Comparison of ENCODE assay signal across 8 cellular contexts in the genomic region with DNA sequence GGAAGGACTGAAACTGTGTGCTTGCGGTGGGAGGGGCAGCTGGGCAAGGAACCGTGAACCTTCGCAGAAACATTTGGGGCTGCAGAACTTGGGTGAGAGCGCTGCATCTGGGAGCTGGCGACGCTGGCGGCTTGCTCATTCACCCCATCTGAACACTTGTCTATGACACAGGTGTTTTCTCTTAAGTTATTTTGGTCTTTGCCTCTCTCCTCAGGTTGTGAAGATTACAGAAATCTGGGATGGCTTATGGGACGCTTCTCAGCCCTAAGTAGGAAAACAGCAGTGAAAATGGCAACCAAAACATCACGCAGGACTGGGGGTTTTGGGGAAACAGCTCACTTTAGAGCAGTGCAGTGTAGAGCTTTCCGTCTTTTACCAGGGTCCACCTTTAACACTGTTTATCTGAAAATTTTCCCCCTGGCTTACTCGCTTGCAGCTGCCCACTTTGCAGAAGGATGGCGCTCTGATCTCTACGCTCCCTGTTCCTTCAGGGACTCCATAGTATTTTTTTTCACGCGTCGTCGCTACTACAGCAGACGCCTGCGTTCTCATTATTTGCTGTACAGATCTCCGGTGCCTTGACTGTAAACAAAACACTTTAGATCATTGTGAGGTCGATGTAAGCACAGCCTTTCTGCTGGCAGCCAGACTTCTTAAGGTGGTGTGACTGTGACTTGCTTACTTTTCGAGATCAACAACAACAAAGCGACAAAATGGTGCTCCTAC. TPM values are rescaled to one million over a fixed set of nuclear protein-coding genes. Genes with fewer than 3 reads are reported as not detected.
DNase-seq lines count a peak whose midpoint lies in the region; ATAC-seq, FAIRE-seq and TF ChIP-seq lines count a peak whose summit lies in the region.

No MANE protein-coding gene starts in this region.

- H3K79me1 ChIP-seq in H1 (ENCODE audit: low read depth, low read length) = peaks cover 7% of the 10 kb centered on the region; the same call in 1 of the 2 replicates

- FAIRE-seq in H1 (lab: Jason Lieb, UNC) = no peak

- peak; percentile 65 for DNase-seq in ACHN
- DNase-seq in M059J (ENCODE audit: low read depth) = peak; percentile 63
- peak; percentile 55 for DNase-seq in activated B cell treated with CpG ODN at 0.5 μM for 24 hours
- DNase-seq in H1 (ENCODE audit: low read depth in 1 of 2, low spot score in 2 of 2) = no peak
- DNase-seq in naive B cell = peak; percentile 74
- peak in 1 of 2 donors; percentile 63 for DNase-seq in aorta

- no peaks in the 10 kb centered on the region for H3K9me3 Mint-ChIP-seq in activated B cell treated with CpG ODN at 0.5 μM for 24 hours
- H3K9me3 Mint-ChIP-seq in naive B cell = no peaks in the 10 kb centered on the region

- H3K27ac ChIP-seq in H1 (ENCODE audit: low read depth, low read length) = no peak overlapping the region
- H3K27ac ChIP-seq in aorta (ENCODE audit: low read depth in 1 of 2, low read length in 2 of 2) = peak overlapping the region; percentile 92 to 99

- H2BK12ac ChIP-seq in H1 (ENCODE audit: low read depth, low read length) = peak overlapping the region; percentile 99

- peak; percentile 14 to 20; a peak in 1 of 4 replicates for TF ChIP-seq RAD21 in H1 (IDR thresholded peaks at IDR 0.05 in 1 of 2, conservative IDR thresholded peaks at IDR 0.05 in 1 of 2; ENCODE audit: low read depth in 2 of 2, low read length in 2 of 2)

- H3K36me3 Mint-ChIP-seq in activated B cell treated with CpG ODN at 0.5 μM for 24 hours (ENCODE audit: low read depth) (peaks cover 23% of the 10 kb centered on the region), naive B cell (peaks cover 14 to 23% of the 10 kb centered on the region in 2 donors)

- no peak overlapping the region for H2BK20ac ChIP-seq in H1 (ENCODE audit: low read length)

- peaks cover 11% of the 10 kb centered on the region for H3K23me2 ChIP-seq in H1 (ENCODE audit: low read depth, low read length)

- H2AFZ ChIP-seq in H1 (ENCODE audit: low read length) = peak overlapping the region; percentile 93

- H4K91ac ChIP-seq in H1 (replicated peaks; ENCODE audit: insufficient read length, low read length) = peak overlapping the region; percentile 78

- in situ Hi-C loops in ACHN (cut with HindIII; ENCODE audit: low pct_ligation_motif_present, low pct_unique_long_range_greater_than_20kb, low sequenced_read_pairs) = no loop called here

- no peak for TF ChIP-seq EP300 in H1 (IDR thresholded peaks at IDR 0.05; ENCODE audit: borderline replicate concordance in 1 of 2, low read depth in 2 of 2, low read length in 2 of 2)

- CTCF ChIA-PET in activated B cell treated with CpG ODN at 0.5 μM for 24 hours (lab: Charles Lee) (interaction anchor here (0.5 to 3.5 kb wide), 10 partner anchors 9 to 338 kb away, joined by 3 to 24 read pairs (median 4); no protein-coding TSS in a partner anchor), H1 (lab: Charles Lee; ENCODE audit: partially characterized antibody) (interaction anchor here (0.5 to 4.6 kb wide), 20 partner anchors 10 to 1047 kb away, joined by 3 to 23 read pairs (median 3); no protein-coding TSS in a partner anchor)

- H3K18ac ChIP-seq in H1 (ENCODE audit: extremely low read depth, low read length) = peak overlapping the region; percentile 48

- POLR2A ChIA-PET in activated B cell treated with CpG ODN at 0.5 μM for 24 hours (lab: Charles Lee) = interaction anchor here (0.7 to 15.4 kb wide), 11 partner anchors 11 to 1507 kb away, joined by 3 to 389 read pairs (median 7); a partner anchor contains a TSS
- POLR2A ChIA-PET in H1 (lab: Charles Lee; ENCODE audit: partially characterized antibody) = interaction anchor here (0.6 to 5.7 kb wide), 5 partner anchors 9 to 934 kb away, joined by 3 to 51 read pairs (median 4); no protein-coding TSS in a partner anchor

- H2BK120ac ChIP-seq in H1 (replicated peaks; ENCODE audit: low read depth, low read length) = peak overlapping the region; percentile 84

- no peaks in the 10 kb centered on the region for H3K27me3 Mint-ChIP-seq in activated B cell treated with CpG ODN at 0.5 μM for 24 hours
- no peaks in the 10 kb centered on the region for H3K27me3 Mint-ChIP-seq in naive B cell

- H3K27ac Mint-ChIP-seq in activated B cell treated with CpG ODN at 0.5 μM for 24 hours (peak overlapping the region; percentile 95), naive B cell (peak overlapping the region; percentile 95 to 98 (median 98))

- intact Hi-C loops in activated B cell treated with CpG ODN at 0.5 μM for 24 hours (cut with micrococcal nuclease) (loop anchor here (1.0 to 5.0 kb wide), 9 partner anchors 10 to 1653 kb away; a partner anchor contains a TSS), aorta (cut with DNase I) (no loop called here)

- WGBS in H1 (ENCODE audit: extremely low coverage in 1 of 2, insufficient coverage in 1 of 2, insufficient read length in 1 of 2, insufficient replicate concordance in 2 of 2, low coverage in 1 of 2, low lambda C conversion rate in 2 of 2, missing lambda C conversion rate in 1 of 2), 2 experiments = 32% methylated on average over 23 of the region's 23 CpGs; no CpG with 5 or more reads in 1 of the 2 experiments
- 14 to 17% methylated on average over 23 of the region's 23 CpGs for WGBS in aorta, 2 donors

- peaks cover 0 to 8% (median 0%) of the 10 kb centered on the region in 4 experiments; a peak in 2 of 8 replicates for H3K36me3 ChIP-seq in H1 (ENCODE audit: control insufficient read depth in 2 of 4, insufficient read depth in 4 of 4, low read length in 3 of 4)
- no peaks in the 10 kb centered on the region for H3K36me3 ChIP-seq in aorta (ENCODE audit: control insufficient read depth in 1 of 2, insufficient read depth in 2 of 2, low read length in 1 of 2)

- H3K14ac ChIP-seq in H1 (ENCODE audit: insufficient read length) = no peak overlapping the region

- no peak overlapping the region for H2AK5ac ChIP-seq in H1 (ENCODE audit: low read depth, low read length)

- TF ChIP-seq CTCF in activated B cell treated with CpG ODN at 0.5 μM for 24 hours (IDR thresholded peaks at IDR 0.05) (no peak), H1 (IDR thresholded peaks at IDR 0.05; ENCODE audit: control extremely low read depth in 1 of 3, insufficient read depth in 1 of 3, low read depth in 1 of 3, low read length in 3 of 3) (peak; percentile 24 to 63 (median 47); a peak in 3 of 4 replicates)

- no peaks in the 10 kb centered on the region for H3K9me3 ChIP-seq in H1 (ENCODE audit: insufficient read depth in 2 of 2, low read depth in 1 of 2, low read length in 1 of 2)
- H3K9me3 ChIP-seq in aorta (ENCODE audit: control insufficient read depth, low read length) = no peaks in the 10 kb centered on the region

- no peak overlapping the region for H3K56ac ChIP-seq in H1 (replicated peaks; ENCODE audit: insufficient read length, low read depth, low read length)

- H3K4me1 ChIP-seq in H1 (replicated peaks in 1 of 4; ENCODE audit: control insufficient read depth in 3 of 4, insufficient read depth in 4 of 4, low read length in 3 of 4) (peaks cover 5 to 22% (median 14%) of the 10 kb centered on the region in 4 experiments; a peak in 6 of 7 replicates), aorta (ENCODE audit: control insufficient read depth in 1 of 2, insufficient read depth in 2 of 2, low read length in 2 of 2) (peaks cover 0 to 4% of the 10 kb centered on the region in 2 donors)

- peaks cover 9 to 12% of the 10 kb centered on the region in 2 experiments for H4K20me1 ChIP-seq in H1 (replicated peaks in 1 of 2; ENCODE audit: control insufficient read depth in 1 of 2, insufficient read depth in 2 of 2, low read length in 2 of 2)

- ATAC-seq in GM18511 (IDR thresholded peaks at IDR 0.05; ENCODE audit: unreplicated experiment) = peak; percentile 37
- peak; percentile 46 for ATAC-seq in activated B cell treated with CpG ODN at 0.5 μM for 24 hours (ENCODE audit: low read depth)
- peak; percentile 57 to 62 for ATAC-seq in naive B cell (ENCODE audit: low read depth in 2 of 2)
- no peak for ATAC-seq in aorta (ENCODE audit: low FRiP score)
- no peak for ATAC-seq in HG03439 (IDR thresholded peaks at IDR 0.05; ENCODE audit: unreplicated experiment)

- peaks cover 7 to 19% of the 10 kb centered on the region in 2 experiments; a peak in 3 of 4 replicates for H3K79me2 ChIP-seq in H1 (ENCODE audit: control insufficient read depth in 1 of 2, insufficient read depth in 2 of 2, low read length in 2 of 2)

- H4K8ac ChIP-seq in H1 (ENCODE audit: extremely low read depth, insufficient read depth, low read length) = peak overlapping the region; percentile 19; the same call in 1 of the 2 replicates

- peak overlapping the region; percentile 57 for H3K4ac ChIP-seq in H1 (replicated peaks; ENCODE audit: insufficient read length, low read depth, low read length)

- TF ChIP-seq POLR2A in H1 (IDR thresholded peaks at IDR 0.05; ENCODE audit: control extremely low read depth in 1 of 2, low read depth in 2 of 2, low read length in 2 of 2) = no peak

- H2BK5ac ChIP-seq in H1 (ENCODE audit: low read depth, low read length) = peak overlapping the region; percentile 45; the same call in 1 of the 2 replicates

- H4K5ac ChIP-seq in H1 (ENCODE audit: insufficient read length, low read depth, low read length) = no peak overlapping the region

- peak overlapping the region; percentile 87 for H3K4me3 Mint-ChIP-seq in activated B cell treated with CpG ODN at 0.5 μM for 24 hours
- H3K4me3 Mint-ChIP-seq in naive B cell = peak overlapping the region; percentile 83 to 99 (median 94)

- H3K4me3 ChIP-seq in H1 (ENCODE audit: extremely low read depth in 1 of 4, insufficient read depth in 2 of 4, low read depth in 3 of 4, low read length in 4 of 4) = peak overlapping the region in 1 of 4 experiments; percentile 40; a peak in 4 of 8 replicates
- H3K4me3 ChIP-seq in aorta (ENCODE audit: low read length in 2 of 2) = peak overlapping the region in 1 of 2 donors; percentile 8

- H3K4me1 Mint-ChIP-seq in activated B cell treated with CpG ODN at 0.5 μM for 24 hours (peaks cover 44% of the 10 kb centered on the region), naive B cell (peaks cover 50 to 62% (median 56%) of the 10 kb centered on the region in 3 donors)

- H3K9ac ChIP-seq in H1 (replicated peaks in 1 of 4; ENCODE audit: extremely low read depth in 1 of 4, low read depth in 3 of 4, low read length in 3 of 4) = no peak overlapping the region

- H3K27me3 ChIP-seq in H1 (replicated peaks in 1 of 4; ENCODE audit: control insufficient read depth in 3 of 4, extremely low read depth in 1 of 4, insufficient read depth in 3 of 4, low read length in 3 of 4) (peaks cover 0 to 4% (median 0%) of the 10 kb centered on the region in 4 experiments; a peak in 1 of 7 replicates), aorta (ENCODE audit: control insufficient read depth in 1 of 2, insufficient read depth in 2 of 2, low read length in 1 of 2) (no peaks in the 10 kb centered on the region)

- peak overlapping the region; percentile 58 to 95 for H3K4me2 ChIP-seq in H1 (ENCODE audit: insufficient read depth in 1 of 2, low read depth in 2 of 2, low read length in 2 of 2)

- H3K23ac ChIP-seq in H1 (ENCODE audit: insufficient read length) = no peak overlapping the region

- H2BK15ac ChIP-seq in H1 (ENCODE audit: low read length) = no peak overlapping the region; the same call in 1 of the 2 replicates

RNA-seq across cellular contexts. Expression of a gene that starts 2.7 kb away (rescaled TPM):
- total RNA-seq in M059J (2014; rRNA removed; shearing (Covaris generic)) = 34.8 and 48.4 TPM in 2 replicates
- total RNA-seq in activated B cell treated with CpG ODN at 0.5 μM for 24 hours (56.6 and 59.0 TPM in 2 replicates), aorta (10 to 100 TPM; 40.3 to 56.0 TPM)
- total RNA-seq in H1 (2021; fragmentation: NEBNext Ultra II Directional; extraction: Animal tissue kit (Norgen Biotek cat#: 25700)) = 27.2 and 28.8 TPM in 2 replicates
- polyA plus RNA-seq in H1 (2011; rRNA removed) (6.5 and 9.4 TPM in 2 replicates), naive B cell (ENCODE audit: low read depth in 6 of 6) (10 to 100 TPM in 4 of 6 donors, 1 to 10 TPM in 2; 4.7 to 26.8 (median 14.5) TPM), aorta (10 to 100 TPM; 47.6 to 64.3 TPM)
- polyA plus RNA-seq in H1 (2011; cell fraction: cytosol; rRNA removed) = 11.1 TPM
- 9.4 TPM for polyA plus RNA-seq in H1 (2011; cell fraction: nucleus; rRNA removed)
- 14.5 to 18.1 TPM (median 17.0 TPM) in 4 replicates for polyA plus RNA-seq in H1 (2012, experiment 1 of 2)
- polyA plus RNA-seq in H1 (2012, experiment 2 of 2) = 8.3 TPM
- 15.1 TPM for polyA plus RNA-seq in H1 (2013, experiment 1 of 2)
- 14.9 TPM for polyA plus RNA-seq in H1 (2013, experiment 2 of 2)
- 4.2 and 6.1 TPM in 2 replicates for polyA minus RNA-seq in H1 (2011; rRNA and poly(A)+ RNA removed)
- 18.7 TPM for polyA minus RNA-seq in H1 (2011; cell fraction: cytosol; rRNA and poly(A)+ RNA removed)
- polyA minus RNA-seq in H1 (2011; cell fraction: nucleus; rRNA and poly(A)+ RNA removed) = 11.4 TPM

RNA-seq across cellular contexts. Expression of a gene that starts 18.5 kb away (rescaled TPM):
- total RNA-seq in M059J (2014; rRNA removed; shearing (Covaris generic)) = 5.2 and 7.1 TPM in 2 replicates
- total RNA-seq in activated B cell treated with CpG ODN at 0.5 μM for 24 hours (0.39 TPM in 1 of 2 replicates, not detected in the other), aorta (under 1 TPM in 1 of 2 donors, not detected in 1; 0.36 TPM)
- total RNA-seq in H1 (2021; fragmentation: NEBNext Ultra II Directional; extraction: Animal tissue kit (Norgen Biotek cat#: 25700)) = 17.1 and 19.1 TPM in 2 replicates
- polyA plus RNA-seq in H1 (2011; rRNA removed) (10.9 and 19.3 TPM in 2 replicates), naive B cell (ENCODE audit: low read depth in 6 of 6) (under 1 TPM in 3 of 6 donors, not detected in 3; 0.16 to 0.52 (median 0.30) TPM), aorta (under 1 TPM in 1 of 2 donors, not detected in 1; 0.18 TPM)
- polyA plus RNA-seq in H1 (2011; cell fraction: cytosol; rRNA removed) = 13.2 TPM
- 9.3 TPM for polyA plus RNA-seq in H1 (2011; cell fraction: nucleus; rRNA removed)
- polyA plus RNA-seq in H1 (2012, experiment 1 of 2) = 12.8 to 15.4 TPM (median 14.3 TPM) in 4 replicates
- polyA plus RNA-seq in H1 (2012, experiment 2 of 2) = 2.7 TPM
- polyA plus RNA-seq in H1 (2013, experiment 1 of 2) = 20.5 TPM
- 21.2 TPM for polyA plus RNA-seq in H1 (2013, experiment 2 of 2)
- polyA minus RNA-seq in H1 (2011; rRNA and poly(A)+ RNA removed) = 27.4 and 30.6 TPM in 2 replicates
- 6.8 TPM for polyA minus RNA-seq in H1 (2011; cell fraction: cytosol; rRNA and poly(A)+ RNA removed)
- polyA minus RNA-seq in H1 (2011; cell fraction: nucleus; rRNA and poly(A)+ RNA removed) = 21.1 TPM

Comparison
In these comparisons a context has a peak if more than half of its experiments do, and no peak if none do; other contexts are left out.
1. DNase-seq: peak in ACHN (single experiment), M059J (single experiment), activated B cell treated with CpG ODN at 0.5 μM for 24 hours (single experiment) and naive B cell (single experiment); none in H1 (0 of 2).
2. ATAC-seq: peak in GM18511 (single experiment), activated B cell treated with CpG ODN at 0.5 μM for 24 hours (single experiment) and naive B cell (2 of 2); none in aorta (single experiment) and HG03439 (single experiment).